In the genomic region with DNA sequence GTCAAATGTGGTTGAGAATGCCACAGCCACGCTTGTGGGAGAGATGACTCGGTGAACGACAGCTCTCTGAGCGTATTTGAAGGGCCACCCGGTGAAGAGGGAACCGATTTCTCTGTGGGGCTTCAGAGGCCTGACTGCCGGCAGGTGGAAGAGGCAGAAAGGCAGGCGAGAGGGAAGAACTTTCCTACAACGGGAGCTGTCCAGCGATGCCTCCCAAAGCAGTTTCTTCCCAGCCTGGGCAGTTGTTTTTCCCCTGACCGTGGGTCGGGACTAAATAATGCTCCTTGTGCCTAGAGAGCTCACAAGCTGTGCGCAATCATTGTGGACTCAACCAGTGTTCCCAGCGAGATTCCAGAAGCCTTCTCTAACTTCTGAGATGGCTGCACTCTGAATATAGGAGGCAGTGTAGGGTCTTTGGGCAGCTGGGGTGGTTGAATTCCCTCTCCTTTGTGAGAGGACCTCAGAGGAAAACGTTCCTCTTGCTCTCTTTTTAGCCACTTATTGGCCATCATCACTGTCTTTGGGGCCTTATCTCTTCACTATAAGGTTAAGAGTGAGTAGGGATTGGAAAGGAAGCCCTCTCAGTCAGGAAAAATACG, we compare ENCODE assay signal across 8 cellular contexts. TPM values are rescaled to one million over a fixed set of nuclear protein-coding genes. Genes with fewer than 3 reads are reported as not detected.
A peak's percentile ranks its signal among the peaks of the same experiment; 100 is the strongest.
DNase-seq lines count a peak whose midpoint lies in the region; ATAC-seq and TF ChIP-seq lines count a peak whose summit lies in the region.

No MANE protein-coding gene starts in this region.

- H3K9me3 ChIP-seq in HUES64 (ENCODE audit: insufficient read depth, low read depth, low read length) (no peaks in the 10 kb centered on the region), neuronal stem cell (replicated peaks in 1 of 2; ENCODE audit: control insufficient read depth in 2 of 2, insufficient read depth in 1 of 2, low read depth in 1 of 2, low read length in 2 of 2) (no peaks in the 10 kb centered on the region)

- H2BK15ac ChIP-seq in neuronal stem cell (ENCODE audit: low read length), result no peak overlapping the region

- H3K4me2 ChIP-seq in neuronal stem cell (ENCODE audit: insufficient read depth, low read length, poor library complexity, severe bottlenecking), result peak overlapping the region; percentile 72

- H3K9me3 Mint-ChIP-seq in activated CD8-positive, alpha-beta T cell treated with anti-CD3 and anti-CD28 coated beads for 36 hours, result no peaks in the 10 kb centered on the region

- peak overlapping the region; percentile 89 for H3K4me3 ChIP-seq in HUES64 (ENCODE audit: low read length)
- peak overlapping the region; percentile 80 to 93 for H3K4me3 ChIP-seq in neuronal stem cell (ENCODE audit: low read length in 2 of 2)

- H3K27ac ChIP-seq in HUES64 (ENCODE audit: low read depth, low read length), result no peak overlapping the region
- H3K27ac ChIP-seq in neuronal stem cell (replicated peaks; ENCODE audit: low read length), result no peak overlapping the region

- no peak for ATAC-seq in activated CD8-positive, alpha-beta T cell treated with anti-CD3 and anti-CD28 coated beads for 36 hours

- no peak overlapping the region for H2BK120ac ChIP-seq in neuronal stem cell (ENCODE audit: low read depth, low read length)

- H3K9ac ChIP-seq in HUES64 (ENCODE audit: low read depth, low read length), result peak overlapping the region; percentile 96
- H3K9ac ChIP-seq in neuronal stem cell (ENCODE audit: low read depth, low read length, poor library complexity), result peak overlapping the region; percentile 91

- peaks cover 9% of the 10 kb centered on the region; the same call in 1 of the 2 replicates for H3K27me3 ChIP-seq in HUES64 (ENCODE audit: insufficient read depth, low read length)
- H3K27me3 ChIP-seq in neuronal stem cell (ENCODE audit: control insufficient read depth in 3 of 3, insufficient read depth in 3 of 3, low read depth in 1 of 3, low read length in 3 of 3), result peaks cover 0 to 7% (median 0%) of the 10 kb centered on the region in 3 experiments

- H3K14ac ChIP-seq in neuronal stem cell (ENCODE audit: low read length), result no peak overlapping the region

- H3K36me3 Mint-ChIP-seq in activated CD8-positive, alpha-beta T cell treated with anti-CD3 and anti-CD28 coated beads for 36 hours (ENCODE audit: low read depth), result peaks cover 3% of the 10 kb centered on the region

- intact Hi-C loops in activated CD8-positive, alpha-beta T cell treated with anti-CD3 and anti-CD28 coated beads for 36 hours (cut with micrococcal nuclease), result no loop called here

- H3K36me3 ChIP-seq in HUES64 (ENCODE audit: insufficient read depth, low read length) (no peaks in the 10 kb centered on the region), neuronal stem cell (replicated peaks in 1 of 2; ENCODE audit: control insufficient read depth in 2 of 2, insufficient read depth in 2 of 2, low read length in 2 of 2) (no peaks in the 10 kb centered on the region)

- H3K27me3 Mint-ChIP-seq in activated CD8-positive, alpha-beta T cell treated with anti-CD3 and anti-CD28 coated beads for 36 hours, result peaks cover 4% of the 10 kb centered on the region

- H3K18ac ChIP-seq in neuronal stem cell (ENCODE audit: low read length), result no peak overlapping the region

- peak overlapping the region; percentile 98 for H2AFZ ChIP-seq in neuronal stem cell (ENCODE audit: low read length)

- peak overlapping the region; percentile 94 for H3K4me3 Mint-ChIP-seq in activated CD8-positive, alpha-beta T cell treated with anti-CD3 and anti-CD28 coated beads for 36 hours

- no peak overlapping the region for H2AK5ac ChIP-seq in neuronal stem cell (ENCODE audit: low read depth, low read length)

- H3K23ac ChIP-seq in neuronal stem cell (ENCODE audit: low read depth, low read length, poor library complexity), result peak overlapping the region; percentile 53

- peak; percentile 2 for DNase-seq in stimulated activated CD8-positive, alpha-beta memory T cell treated with anti-CD3 and anti-CD28 coated beads, Interleukin-12 subunit alpha, Interleukin-12 subunit beta, amount 100 ng/mL, for 1 hour (ENCODE audit: low read depth)
- DNase-seq in stimulated activated CD8-positive, alpha-beta memory T cell treated with anti-CD3 and anti-CD28 coated beads, Interleukin-4, amount 100 ng/mL, for 48 hours, result no peak
- DNase-seq in activated CD8-positive, alpha-beta T cell treated with anti-CD3 and anti-CD28 coated beads for 36 hours, result no peak
- DNase-seq in glomerular visceral epithelial cell (ENCODE audit: extremely low spot score) (peak; percentile 43), neuronal stem cell (ENCODE audit: low spot score) (peak; percentile 29), SW 1271 (lab: John Stamatoyannopoulos, UW) (no peak), DMS153 treated with DMSO at 0.1 percent for 48 hours (lab: John Stamatoyannopoulos, UW; ENCODE audit: unreplicated experiment) (no peak)

- CTCF ChIA-PET in activated CD8-positive, alpha-beta T cell treated with anti-CD3 and anti-CD28 coated beads for 36 hours (lab: Charles Lee), result interaction anchor here (1.3 to 1.6 kb wide), 4 partner anchors 11 to 262 kb away, joined by 3 to 5 read pairs (median 4); no protein-coding TSS in a partner anchor

- no peak overlapping the region for H2BK5ac ChIP-seq in neuronal stem cell (ENCODE audit: low read length)

- no peak overlapping the region for H4K91ac ChIP-seq in neuronal stem cell (ENCODE audit: low read depth, low read length, poor library complexity)

- peaks cover 44% of the 10 kb centered on the region for H3K4me1 Mint-ChIP-seq in activated CD8-positive, alpha-beta T cell treated with anti-CD3 and anti-CD28 coated beads for 36 hours (ENCODE audit: low read depth)

- H3K4ac ChIP-seq in neuronal stem cell (ENCODE audit: low read length), result no peak overlapping the region

- no peak overlapping the region for H2BK12ac ChIP-seq in neuronal stem cell (ENCODE audit: low read length)

- H3K4me1 ChIP-seq in HUES64 (ENCODE audit: insufficient read depth, low read length), result peaks cover 8% of the 10 kb centered on the region; the same call in 1 of the 2 replicates
- peaks cover 5 to 18% of the 10 kb centered on the region in 2 donors for H3K4me1 ChIP-seq in neuronal stem cell (ENCODE audit: control insufficient read depth in 2 of 2, insufficient read depth in 1 of 2, low read depth in 1 of 2, low read length in 2 of 2)

- peak overlapping the region; percentile 87 for H3K27ac Mint-ChIP-seq in activated CD8-positive, alpha-beta T cell treated with anti-CD3 and anti-CD28 coated beads for 36 hours

- TF ChIP-seq CTCF in activated CD8-positive, alpha-beta T cell treated with anti-CD3 and anti-CD28 coated beads for 36 hours (IDR thresholded peaks at IDR 0.05), result no peak

- no peaks in the 10 kb centered on the region for H3K79me1 ChIP-seq in neuronal stem cell (ENCODE audit: low read depth, low read length)

- POLR2A ChIA-PET in activated CD8-positive, alpha-beta T cell treated with anti-CD3 and anti-CD28 coated beads for 36 hours (lab: Charles Lee), result interaction anchor here (1.0 to 1.3 kb wide), 3 partner anchors 9 to 219 kb away, joined by 3 to 8 read pairs (median 5); a partner anchor contains a TSS

- no peak overlapping the region for H4K8ac ChIP-seq in neuronal stem cell (ENCODE audit: low read depth, low read length)

- WGBS in HUES64, result 7% methylated on average over 15 of the region's 16 CpGs
- no CpG with 5 or more reads among the region's 16 CpGs for WGBS in neuronal stem cell (ENCODE audit: extremely low coverage in 2 of 2, insufficient read length in 2 of 2, insufficient replicate concordance in 1 of 2), 2 donors

RNA-seq across cellular contexts. Expression of a gene that starts 0.7 kb away (rescaled TPM):
- polyA plus RNA-seq in HUES64 (2013, experiment 1 of 2), result 49.0 TPM
- 43.4 TPM for polyA plus RNA-seq in HUES64 (2013, experiment 2 of 2)
- 10 to 100 TPM; 45.7 to 48.8 TPM for total RNA-seq in activated CD8-positive, alpha-beta T cell treated with anti-CD3 and anti-CD28 coated beads for 36 hours
- polyA plus RNA-seq in neuronal stem cell (2013, experiment 1 of 2), result 67.4 TPM
- 68.5 TPM for polyA plus RNA-seq in neuronal stem cell (2013, experiment 2 of 2)

Comparison
In these comparisons a context has a peak if more than half of its experiments do, and no peak if none do; other contexts are left out.
1. DNase-seq: peak in stimulated activated CD8-positive, alpha-beta memory T cell treated with anti-CD3 and anti-CD28 coated beads, Interleukin-12 subunit alpha, Interleukin-12 subunit beta, amount 100 ng/mL, for 1 hour (single experiment), glomerular visceral epithelial cell (single experiment) and neuronal stem cell (single experiment); none in stimulated activated CD8-positive, alpha-beta memory T cell treated with anti-CD3 and anti-CD28 coated beads, Interleukin-4, amount 100 ng/mL, for 48 hours (single experiment), activated CD8-positive, alpha-beta T cell treated with anti-CD3 and anti-CD28 coated beads for 36 hours (single experiment), SW 1271 (0 of 2) and DMS153 treated with DMSO at 0.1 percent for 48 hours (single experiment).